1 cellular context compared by ENCODE assay signal in genomic region chr7:155533827-155534690, GRCh38.
TF ChIP-seq lines count a peak whose summit lies in the region.

No MANE protein-coding gene starts in this region.

TF ChIP-seq in K562, 482 proteins besides CTCF, POLR2A, EP300 and RAD21 (continued from another document):
- TF ChIP-seq SMC3 (conservative IDR thresholded peaks at IDR 0.05; ENCODE audit: insufficient read depth, low read depth, low read length) (peak; percentile 58; the same call in 1 of the 2 replicates), CREM (IDR thresholded peaks at IDR 0.05; ENCODE audit: low read depth) (peak; percentile 35; the same call in 1 of the 2 replicates), HDAC8 (tag; IDR thresholded peaks at IDR 0.05) (no peak), ETV1 (tag; conservative IDR thresholded peaks at IDR 0.05; ENCODE audit: low read depth) (no peak), XRCC5 (IDR thresholded peaks at IDR 0.05; ENCODE audit: low read depth, low read length) (0 out of 2 replicates have a peak, but pooled peaks have one; percentile 37), BMI1 (IDR thresholded peaks at IDR 0.05; ENCODE audit: low read length) (peak; percentile 11; the same call in 1 of the 2 replicates), JUND (IDR thresholded peaks at IDR 0.05; ENCODE audit: borderline replicate concordance, low read depth, low read length) (no peak), JUND (tag; IDR thresholded peaks at IDR 0.05; ENCODE audit: borderline replicate concordance, low read depth, low read length) (0 out of 3 replicates have a peak, but pooled peaks have one; percentile 13), CTBP1 (IDR thresholded peaks at IDR 0.05; ENCODE audit: borderline replicate concordance) (0 out of 2 replicates have a peak, but pooled peaks have one; percentile 9), PCBP1 (IDR thresholded peaks at IDR 0.05; ENCODE audit: low read depth, low read length, poor library complexity, severe bottlenecking) (peak; percentile 38), BHLHE40 (IDR thresholded peaks at IDR 0.05; ENCODE audit: low read length) (peak; percentile 43; the same call in 1 of the 2 replicates), EZH2 (IDR thresholded peaks at IDR 0.05; ENCODE audit: borderline replicate concordance, low read depth, low read length) (peak; percentile 97), ZBTB7A (IDR thresholded peaks at IDR 0.05; ENCODE audit: borderline replicate concordance, control insufficient read depth, low read depth, low read length) (0 out of 2 replicates have a peak, but pooled peaks have one; percentile 35), CC2D1A (IDR thresholded peaks at IDR 0.05) (0 out of 2 replicates have a peak, but pooled peaks have one; percentile 35), RB1 (IDR thresholded peaks at IDR 0.05; ENCODE audit: low read depth) (0 out of 2 replicates have a peak, but pooled peaks have one; percentile 21), CTCFL (IDR thresholded peaks at IDR 0.05; ENCODE audit: borderline replicate concordance, insufficient read depth, low read depth, low read length, poor library complexity, severe bottlenecking) (peak; percentile 40), MAX (CRISPR knock-in tag; IDR thresholded peaks at IDR 0.05) (peak; percentile 59; the same call in 1 of the 2 replicates), ZNF436 (CRISPR knock-in tag; IDR thresholded peaks at IDR 0.05) (no peak), ATF1 (CRISPR knock-in tag; IDR thresholded peaks at IDR 0.05) (no peak), ATF1 (tag; IDR thresholded peaks at IDR 0.05) (peak; percentile 52)
